In genomic region chr20:41159547-41159946, GRCh38 we compare ENCODE assay signal across 13 cellular contexts. TPM values are rescaled to one million over a fixed set of nuclear protein-coding genes. Genes with fewer than 3 reads are reported as not detected.
DNase-seq lines count a peak whose midpoint lies in the region; ATAC-seq and TF ChIP-seq lines count a peak whose summit lies in the region.
"Had no signal": no experiment of that assay in that cellular context is flagged by ENCODE, and none has a peak within 500 bp of the region (broad histone marks: within the 10 kb centered on the region; RNA-seq: fewer than 3 reads in every experiment).

No MANE protein-coding gene starts in this region.

- intact Hi-C loops in activated naive CD4-positive, alpha-beta T cell treated with anti-CD3 and anti-CD28 coated beads for 36 hours (cut with micrococcal nuclease) = loop anchor here (5.0 kb wide), 4 partner anchors 112 to 458 kb away; partner anchors contain the start of genes CHD6 and ZHX3

- no peaks in the 10 kb centered on the region for H3K4me1 ChIP-seq in GM23248 (ENCODE audit: insufficient read depth)
- H3K4me1 ChIP-seq: SJSA1 had no signal

- H3K79me2 ChIP-seq in GM23248 (ENCODE audit: insufficient read depth) = peaks cover 41% of the 10 kb centered on the region

- ATAC-seq in WTC11 (no peak), GM18907 (IDR thresholded peaks at IDR 0.05; ENCODE audit: unreplicated experiment) (no peak), GM19455 (IDR thresholded peaks at IDR 0.05; ENCODE audit: unreplicated experiment) (no peak)
- no peak for ATAC-seq in stimulated activated naive B cell treated with anti-CD40 and anti-IgM and Interleukin-4, amounts not matched to agents 10 μg/mL and 1 μg/mL and 100 μg/mL, for 72 hours (replicated peaks)

- no peaks in the 10 kb centered on the region for H3K9me3 ChIP-seq in GM23248 (ENCODE audit: low read depth)
- H3K9me3 ChIP-seq: SJSA1, transverse colon had no signal

- H3K27me3 ChIP-seq in GM23248 (replicated peaks; ENCODE audit: insufficient read depth) = no peaks in the 10 kb centered on the region
- H3K27me3 ChIP-seq: SJSA1, transverse colon had no signal

- H3K9me2 ChIP-seq in GM23248 (ENCODE audit: insufficient read depth) = no peaks in the 10 kb centered on the region

- WGBS in GM23248 (ENCODE audit: low coverage in 1 of 2, low lambda C conversion rate in 2 of 2, missing lambda C conversion rate in 2 of 2), 2 experiments = 90 to 93% methylated on average over 10 of the region's 10 CpGs

- no peak for DNase-seq in activated naive CD4-positive, alpha-beta T cell treated with anti-CD3 and anti-CD28 coated beads for 36 hours
- DNase-seq in activated naive CD4-positive, alpha-beta T cell treated with Interleukin-2 at 50 U/mL for 16 hours = no peak
- DNase-seq in WTC11 (ENCODE audit: low spot score) (no peak), immature natural killer cell (no peak), GM23248 (no peak)
- DNase-seq in stimulated activated naive B cell treated with anti-CD40 and anti-IgM and Interleukin-4, amounts not matched to agents 10 μg/mL and 1 μg/mL and 100 μg/mL, for 72 hours = no peak
- DNase-seq: activated T-cell treated with anti-CD3 and anti-CD28 coated beads for 4 hours, NCI-H446 treated with DMSO at 0.1 percent for 48 hours, transverse colon had no signal

- no peak overlapping the region for H3K4me3 Mint-ChIP-seq in activated naive CD4-positive, alpha-beta T cell treated with anti-CD3 and anti-CD28 coated beads for 36 hours
- H3K4me3 Mint-ChIP-seq in WTC11 = no peak overlapping the region
- peak overlapping the region in 1 of 5 donors; percentile 14 for H3K4me3 Mint-ChIP-seq in immature natural killer cell
- H3K4me3 Mint-ChIP-seq in stimulated activated naive B cell treated with anti-CD40 and anti-IgM and Interleukin-4, amounts not matched to agents 10 μg/mL and 1 μg/mL and 100 μg/mL, for 72 hours = no peak overlapping the region

- no peaks in the 10 kb centered on the region for H3K27me3 Mint-ChIP-seq in activated naive CD4-positive, alpha-beta T cell treated with anti-CD3 and anti-CD28 coated beads for 36 hours (ENCODE audit: low read depth)
- H3K27me3 Mint-ChIP-seq in WTC11 (ENCODE audit: low read depth) (no peaks in the 10 kb centered on the region), immature natural killer cell (ENCODE audit: low read depth in 3 of 3) (peaks cover 6 to 12% (median 8%) of the 10 kb centered on the region in 3 donors)
- peaks cover 6 to 18% of the 10 kb centered on the region in 2 donors for H3K27me3 Mint-ChIP-seq in stimulated activated naive B cell treated with anti-CD40 and anti-IgM and Interleukin-4, amounts not matched to agents 10 μg/mL and 1 μg/mL and 100 μg/mL, for 72 hours

- H3K9me3 Mint-ChIP-seq in activated naive CD4-positive, alpha-beta T cell treated with anti-CD3 and anti-CD28 coated beads for 36 hours = no peaks in the 10 kb centered on the region
- H3K9me3 Mint-ChIP-seq in WTC11 (no peaks in the 10 kb centered on the region), immature natural killer cell (no peaks in the 10 kb centered on the region)
- H3K9me3 Mint-ChIP-seq in stimulated activated naive B cell treated with anti-CD40 and anti-IgM and Interleukin-4, amounts not matched to agents 10 μg/mL and 1 μg/mL and 100 μg/mL, for 72 hours = no peaks in the 10 kb centered on the region

- no peak overlapping the region for H3K27ac ChIP-seq in GM23248
- H3K27ac ChIP-seq: SJSA1, transverse colon, VCaP had no signal

- H4K20me1 ChIP-seq in GM23248 (ENCODE audit: insufficient read depth) = no peaks in the 10 kb centered on the region; the same call in 1 of the 2 replicates

- H3K4me3 ChIP-seq in GM23248 = no peak overlapping the region
- H3K4me3 ChIP-seq: SJSA1, transverse colon had no signal

- TF ChIP-seq CTCF in WTC11 (IDR thresholded peaks at IDR 0.05) = no peak

- peaks cover 28% of the 10 kb centered on the region for H3K36me3 Mint-ChIP-seq in activated naive CD4-positive, alpha-beta T cell treated with anti-CD3 and anti-CD28 coated beads for 36 hours (ENCODE audit: low read depth)
- H3K36me3 Mint-ChIP-seq in WTC11 (peaks cover 44% of the 10 kb centered on the region), immature natural killer cell (peaks cover 25 to 40% (median 33%) of the 10 kb centered on the region in 3 donors)
- peaks cover 38 to 64% of the 10 kb centered on the region in 2 donors for H3K36me3 Mint-ChIP-seq in stimulated activated naive B cell treated with anti-CD40 and anti-IgM and Interleukin-4, amounts not matched to agents 10 μg/mL and 1 μg/mL and 100 μg/mL, for 72 hours

- in situ Hi-C loops in GM23248 (cut with MboI) = no loop called here

- H3F3A ChIP-seq in GM23248 (ENCODE audit: insufficient read depth) = no peaks in the 10 kb centered on the region

- H3K9ac ChIP-seq in GM23248 = no peak overlapping the region

- CTCF ChIA-PET in activated naive CD4-positive, alpha-beta T cell treated with anti-CD3 and anti-CD28 coated beads for 36 hours (lab: Charles Lee) = interaction anchor here (2.6 to 7.1 kb wide), 2 partner anchors 13 to 25 kb away, joined by 15 to 77 read pairs; no protein-coding TSS in a partner anchor
- CTCF ChIA-PET in WTC11 (lab: Charles Lee) = interaction anchor here (2.1 to 3.2 kb wide), 3 partner anchors 13 to 24 kb away, joined by 8 to 19 read pairs (median 18); no protein-coding TSS in a partner anchor

- no peak overlapping the region for H3K4me2 ChIP-seq in GM23248 (ENCODE audit: unreplicated experiment)

- peak overlapping the region; percentile 94 for H3K27ac Mint-ChIP-seq in activated naive CD4-positive, alpha-beta T cell treated with anti-CD3 and anti-CD28 coated beads for 36 hours
- H3K27ac Mint-ChIP-seq in WTC11 (peak overlapping the region; percentile 81; the same call in 1 of the 2 replicates), immature natural killer cell (peak overlapping the region; percentile 82 to 99 (median 96))
- H3K27ac Mint-ChIP-seq in stimulated activated naive B cell treated with anti-CD40 and anti-IgM and Interleukin-4, amounts not matched to agents 10 μg/mL and 1 μg/mL and 100 μg/mL, for 72 hours = peak overlapping the region; percentile 80

- no peak overlapping the region for H2AFZ ChIP-seq in GM23248

- POLR2A ChIA-PET in WTC11 (lab: Charles Lee) = no interaction called here

- no peaks in the 10 kb centered on the region; the same call in 1 of the 2 replicates for H3K36me3 ChIP-seq in GM23248 (ENCODE audit: low read depth)

- peaks cover 79% of the 10 kb centered on the region for H3K4me1 Mint-ChIP-seq in activated naive CD4-positive, alpha-beta T cell treated with anti-CD3 and anti-CD28 coated beads for 36 hours (ENCODE audit: low read depth)
- peaks cover 36% of the 10 kb centered on the region for H3K4me1 Mint-ChIP-seq in WTC11
- peaks cover 68 to 75% of the 10 kb centered on the region in 2 donors for H3K4me1 Mint-ChIP-seq in immature natural killer cell
- H3K4me1 Mint-ChIP-seq in stimulated activated naive B cell treated with anti-CD40 and anti-IgM and Interleukin-4, amounts not matched to agents 10 μg/mL and 1 μg/mL and 100 μg/mL, for 72 hours = peaks cover 34 to 57% of the 10 kb centered on the region in 2 donors

TF ChIP-seq in WTC11, 78 proteins besides CTCF, POLR2A, EP300 and RAD21 (continues in another document):
- no peak for TF ChIP-seq ZSCAN18 (CRISPR knock-in tag; IDR thresholded peaks at IDR 0.05)
- no peak for TF ChIP-seq ZNF263 (CRISPR knock-in tag; IDR thresholded peaks at IDR 0.05; ENCODE audit: low read depth)
- no peak for TF ChIP-seq RORB (CRISPR knock-in tag; IDR thresholded peaks at IDR 0.05)
- no peak for TF ChIP-seq RELA (CRISPR knock-in tag; IDR thresholded peaks at IDR 0.05; ENCODE audit: borderline replicate concordance)
- no peak for TF ChIP-seq EMX1 (CRISPR knock-in tag; IDR thresholded peaks at IDR 0.05)
- TF ChIP-seq ZMAT4 (CRISPR knock-in tag; IDR thresholded peaks at IDR 0.05) = no peak
- TF ChIP-seq USF2 (CRISPR knock-in tag; IDR thresholded peaks at IDR 0.05) = no peak
- TF ChIP-seq SMAD3 (CRISPR knock-in tag; IDR thresholded peaks at IDR 0.05; ENCODE audit: borderline replicate concordance) = no peak

RNA-seq across cellular contexts. Expression of gene PLCG1, which starts 22.2 kb away (rescaled TPM):
- 100 to 1,000 TPM; 117 to 136 TPM for total RNA-seq in activated naive CD4-positive, alpha-beta T cell treated with anti-CD3 and anti-CD28 coated beads for 36 hours
- 177 to 201 TPM (median 194 TPM) in 3 replicates for total RNA-seq in WTC11 (2021)
- polyA plus RNA-seq in immature natural killer cell (10 to 100 TPM in 1 of 3 donors, 1 to 10 TPM in 2; 3.2 to 31.4 (median 7.5) TPM), GM23248 (2016; fragmentation: Nextera tagmentation; extraction: Ambion mirVana) (4.8 and 8.3 TPM in 2 replicates)
- total RNA-seq in GM23248 (2014; rRNA removed; shearing (Covaris generic)) = 29.8 and 32.6 TPM in 2 replicates
